ENCODE assay signal across 8 cellular contexts in the genomic region with DNA sequence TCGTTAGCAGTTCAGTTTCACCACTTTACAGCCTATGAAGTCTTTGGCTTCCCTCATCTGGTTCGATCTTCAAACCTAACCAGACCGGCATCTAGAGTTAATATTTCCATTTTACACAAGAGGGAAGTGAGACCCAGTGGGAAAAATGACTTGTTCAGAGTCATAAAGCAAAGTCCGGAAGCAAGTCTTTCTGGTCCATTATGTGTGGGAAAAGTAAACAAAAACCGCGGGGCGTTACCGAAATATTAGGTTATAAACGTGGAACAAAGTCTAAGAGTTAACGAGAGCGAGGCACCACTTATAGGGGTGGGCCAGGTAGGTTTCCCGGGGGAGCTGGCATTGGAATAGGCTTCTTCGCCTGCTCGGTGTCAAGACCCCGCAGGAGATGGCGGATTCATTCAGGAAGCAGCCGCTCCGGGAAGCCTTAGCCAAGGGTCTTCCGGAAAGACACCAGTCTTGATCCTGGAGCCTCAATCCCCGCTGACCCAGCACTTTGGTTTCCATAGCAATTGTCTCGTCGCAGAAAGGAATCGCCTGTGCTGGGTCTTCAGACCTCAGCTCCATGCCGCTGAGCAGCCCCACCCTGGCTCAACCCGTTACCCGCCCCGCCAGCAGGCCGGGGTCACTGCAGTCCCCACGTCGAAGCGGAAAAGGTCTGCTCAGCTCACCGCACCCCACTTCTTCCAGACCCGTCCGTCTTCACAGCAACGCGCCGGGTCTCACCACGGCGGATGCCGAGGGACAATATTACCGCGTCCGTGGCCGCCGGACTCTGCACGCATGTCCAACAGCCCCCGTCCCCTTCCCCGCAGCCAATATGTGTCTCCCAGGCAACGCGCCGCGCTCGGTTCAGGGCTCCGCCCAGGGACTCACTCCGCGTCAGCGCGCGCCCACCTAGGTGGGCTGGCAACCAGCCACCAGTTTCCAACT. TPM values are rescaled to one million over a fixed set of nuclear protein-coding genes. Genes with fewer than 3 reads are reported as not detected.
DNase-seq lines count a peak whose midpoint lies in the region; ATAC-seq, FAIRE-seq and TF ChIP-seq lines count a peak whose summit lies in the region.

A gene (plus strand): TSS at position 872 of the 930 bp plus-strand sequence. CDS start 82 bp downstream, outside the sequence.

- peak within 1 kb of the TSS; percentile 59 for H3K4me3 ChIP-seq in CD4-positive, CD25-positive, alpha-beta regulatory T cell (ENCODE audit: low read depth, low read length)
- H3K4me3 ChIP-seq in choroid plexus epithelial cell (ENCODE audit: low read depth, low read length) (peak within 1 kb of the TSS; percentile 75), HepG2 (replicated peaks in 1 of 3; ENCODE audit: insufficient read depth in 1 of 3, low read depth in 2 of 3, low read length in 3 of 3) (no peak within 1 kb of the TSS; a peak in 1 of 6 replicates)

- peak in 1 of 3 donors; percentile 19 for DNase-seq in CD4-positive, CD25-positive, alpha-beta regulatory T cell
- DNase-seq in HCEC 1CT (peak; percentile 12), SW480 (ENCODE audit: low spot score) (peak; percentile 64), choroid plexus epithelial cell (ENCODE audit: low read depth) (peak; percentile 22), HepG2 (ENCODE audit: low spot score) (peak; percentile 47), NCI-H1436 (lab: John Stamatoyannopoulos, UW) (no peak), inferior parietal cortex (ENCODE audit: extremely low spot score) (no peak)
- peak; percentile 20 to 27 for DNase-seq in stimulated activated naive CD8-positive, alpha-beta T cell treated with anti-CD3 and anti-CD28 coated beads, Interleukin-15, amount 100 ng/mL, for 72 hours

- no peaks in the 10 kb centered on the region for H3K36me3 ChIP-seq in CD4-positive, CD25-positive, alpha-beta regulatory T cell (ENCODE audit: control insufficient read depth, insufficient read depth, low read length)
- no peaks in the 10 kb centered on the region for H3K36me3 ChIP-seq in HepG2 (replicated peaks in 1 of 2; ENCODE audit: control insufficient read depth in 1 of 2, insufficient read depth in 2 of 2, low read length in 2 of 2)

- no peaks in the 10 kb centered on the region for H3K79me2 ChIP-seq in HepG2 (ENCODE audit: insufficient read depth, low read length)

- peaks cover 10 to 25% (median 18%) of the 10 kb centered on the region in 4 donors for H3K4me1 Mint-ChIP-seq in CD4-positive, CD25-positive, alpha-beta regulatory T cell
- peaks cover 26% of the 10 kb centered on the region for H3K4me1 Mint-ChIP-seq in stimulated activated naive CD8-positive, alpha-beta T cell treated with anti-CD3 and anti-CD28 coated beads, Interleukin-15, amount 100 ng/mL, for 72 hours

- H3K27ac Mint-ChIP-seq in CD4-positive, CD25-positive, alpha-beta regulatory T cell = peak within 1 kb of the TSS; percentile 21 to 81 (median 59)
- peak within 1 kb of the TSS; percentile 28 to 55 for H3K27ac Mint-ChIP-seq in stimulated activated naive CD8-positive, alpha-beta T cell treated with anti-CD3 and anti-CD28 coated beads, Interleukin-15, amount 100 ng/mL, for 72 hours

- H3K4me1 ChIP-seq in CD4-positive, CD25-positive, alpha-beta regulatory T cell (ENCODE audit: control insufficient read depth, insufficient read depth, low read length, poor library complexity, severe bottlenecking) = peaks cover 16% of the 10 kb centered on the region
- H3K4me1 ChIP-seq in HepG2 (ENCODE audit: insufficient read depth, low read length) = peaks cover 15% of the 10 kb centered on the region; the same call in 1 of the 2 replicates

- no peaks in the 10 kb centered on the region for H3K36me3 Mint-ChIP-seq in CD4-positive, CD25-positive, alpha-beta regulatory T cell

- FAIRE-seq in HepG2 (lab: Jason Lieb, UNC) = no peak

- H3K27me3 ChIP-seq in CD4-positive, CD25-positive, alpha-beta regulatory T cell (ENCODE audit: control insufficient read depth, insufficient read depth, low read length) = peaks cover 7% of the 10 kb centered on the region
- H3K27me3 ChIP-seq in HepG2 (ENCODE audit: control insufficient read depth in 1 of 2, insufficient read depth in 2 of 2, low read length in 2 of 2) = no peaks in the 10 kb centered on the region

- no peak for ATAC-seq in CD4-positive, CD25-positive, alpha-beta regulatory T cell (ENCODE audit: low read depth in 2 of 2)
- no peak for ATAC-seq in HepG2
- peak; percentile 52 for ATAC-seq in stimulated activated naive CD8-positive, alpha-beta T cell treated with anti-CD3 and anti-CD28 coated beads, Interleukin-15, amount 100 ng/mL, for 72 hours

- no peaks in the 10 kb centered on the region for H3K9me3 ChIP-seq in CD4-positive, CD25-positive, alpha-beta regulatory T cell (ENCODE audit: control insufficient read depth in 2 of 2, low read length in 2 of 2)
- peaks cover 6% of the 10 kb centered on the region; the same call in 1 of the 2 replicates for H3K9me3 ChIP-seq in HepG2 (ENCODE audit: low read length)

- in situ Hi-C loops in HepG2 (cut with HindIII; ENCODE audit: extremely low pct_ligation_motif_present, low pct_unique_long_range_greater_than_20kb) = loop anchor here (5.0 kb wide), 1 partner anchor 71 kb away; a partner anchor contains a TSS

- peak within 1 kb of the TSS; percentile 74 to 91 (median 86) for H3K4me3 Mint-ChIP-seq in CD4-positive, CD25-positive, alpha-beta regulatory T cell
- peak within 1 kb of the TSS; percentile 83 to 88 for H3K4me3 Mint-ChIP-seq in stimulated activated naive CD8-positive, alpha-beta T cell treated with anti-CD3 and anti-CD28 coated beads, Interleukin-15, amount 100 ng/mL, for 72 hours

- no peak for TF ChIP-seq CTCF in choroid plexus epithelial cell (conservative IDR thresholded peaks at IDR 0.05; ENCODE audit: low read depth, low read length)
- no peak for TF ChIP-seq CTCF in HepG2 (CRISPR knock-in tag; IDR thresholded peaks at IDR 0.05)

- H3K4me2 ChIP-seq in HepG2 (ENCODE audit: low read depth, low read length) = peak within 1 kb of the TSS; percentile 46

- H4K20me1 ChIP-seq in HepG2 (ENCODE audit: insufficient read depth, low read length) = no peaks in the 10 kb centered on the region

- H3K27ac ChIP-seq in CD4-positive, CD25-positive, alpha-beta regulatory T cell (ENCODE audit: insufficient read depth, low read length, poor library complexity, severe bottlenecking) = no peak within 1 kb of the TSS
- H3K27ac ChIP-seq in HepG2 (ENCODE audit: extremely low read length, insufficient read depth, low read length) = no peak within 1 kb of the TSS

- H2AFZ ChIP-seq in HepG2 (ENCODE audit: low read length) = peak within 1 kb of the TSS; percentile 1

- POLR2A ChIA-PET in HepG2 (lab: Yijun Ruan, JAX) = interaction anchor here (0.5 kb wide), 1 partner anchor 266 kb away, joined by 3 read pairs; no protein-coding TSS in a partner anchor

- CTCF ChIA-PET in HepG2 (lab: Yijun Ruan, JAX; ENCODE audit: low intra/inter-chr PET ratio, low total read pairs) = interaction anchor here (2.5 to 3.5 kb wide), 2 partner anchors 47 to 73 kb away, joined by 8 to 54 read pairs; a partner anchor contains a TSS

- TF ChIP-seq RAD21 in HepG2 (CRISPR knock-in tag; IDR thresholded peaks at IDR 0.05) = no peak

- TF ChIP-seq POLR2A in HepG2 (IDR thresholded peaks at IDR 0.05; ENCODE audit: insufficient read depth in 1 of 2, low read depth in 2 of 2, low read length in 2 of 2) = no peak

- no peak within 1 kb of the TSS for H3K9ac ChIP-seq in HepG2 (ENCODE audit: insufficient read depth, low read depth, low read length)

- 65% methylated on average over 49 of the region's 59 CpGs for WGBS in HepG2 (ENCODE audit: low lambda C conversion rate)

- H3K27me3 Mint-ChIP-seq in CD4-positive, CD25-positive, alpha-beta regulatory T cell = peaks cover 39% of the 10 kb centered on the region
- H3K27me3 Mint-ChIP-seq in stimulated activated naive CD8-positive, alpha-beta T cell treated with anti-CD3 and anti-CD28 coated beads, Interleukin-15, amount 100 ng/mL, for 72 hours = peaks cover 63% of the 10 kb centered on the region

- intact Hi-C loops in HepG2 (cut with micrococcal nuclease; ENCODE audit: unreplicated experiment) = no loop called here

- H3K9me3 Mint-ChIP-seq in CD4-positive, CD25-positive, alpha-beta regulatory T cell = peaks cover 0 to 4% (median 0%) of the 10 kb centered on the region in 7 donors
- peaks cover 0 to under 1% of the 10 kb centered on the region in 2 donors for H3K9me3 Mint-ChIP-seq in stimulated activated naive CD8-positive, alpha-beta T cell treated with anti-CD3 and anti-CD28 coated beads, Interleukin-15, amount 100 ng/mL, for 72 hours

- no peak for TF ChIP-seq EP300 in HepG2 (IDR thresholded peaks at IDR 0.05; ENCODE audit: low read depth in 2 of 2, low read length in 2 of 2)
- TF ChIP-seq EP300 in HepG2 (CRISPR knock-in tag; IDR thresholded peaks at IDR 0.05; ENCODE audit: borderline replicate concordance) = no peak

- no TSS peak for BruUV-seq in HepG2 (replicated peaks; lab: Mats Ljungman, UMichigan)

RNA-seq across cellular contexts. Expression of the gene that starts here (rescaled TPM):
- total RNA-seq in CD4-positive, CD25-positive, alpha-beta regulatory T cell = not detected
- not detected for polyA plus RNA-seq in CD4-positive, CD25-positive, alpha-beta regulatory T cell
- total RNA-seq in HepG2 (2016; rRNA removed; fragmentation: Illumina TruSeq; extraction: Trizol) = not detected in 2 replicates
- not detected in 2 replicates for total RNA-seq in HepG2 (2016; cell fraction: cytosol; rRNA removed; fragmentation: Illumina TruSeq; extraction: Trizol; ENCODE audit: low read depth)
- total RNA-seq in HepG2 (2016; cell fraction: insoluble cytoplasmic fraction; rRNA removed; fragmentation: Illumina TruSeq; extraction: Trizol) = not detected in 2 replicates
- not detected in 2 replicates for total RNA-seq in HepG2 (2016; cell fraction: membrane; rRNA removed; fragmentation: Illumina TruSeq; extraction: Trizol)
- not detected in 2 replicates for total RNA-seq in HepG2 (2016; cell fraction: nucleus; rRNA removed; fragmentation: Illumina TruSeq; extraction: Trizol)
- not detected in 2 replicates for polyA plus RNA-seq in HepG2 (2011; rRNA removed)
- not detected in 2 replicates for polyA plus RNA-seq in HepG2 (2011; cell fraction: cytosol; rRNA removed)
- polyA plus RNA-seq in HepG2 (2011; cell fraction: nucleus; rRNA removed) = not detected in 2 replicates
- polyA plus RNA-seq in HepG2 (2012) = not detected in 2 replicates
- polyA plus RNA-seq in HepG2 (2016; cell fraction: cytosol; fragmentation: Illumina TruSeq; extraction: Trizol; ENCODE audit: low read depth) = not detected in 2 replicates
- not detected in 2 replicates for polyA plus RNA-seq in HepG2 (2016; cell fraction: insoluble cytoplasmic fraction; fragmentation: Illumina TruSeq; extraction: Trizol; ENCODE audit: low read depth)
- polyA plus RNA-seq in HepG2 (2016; cell fraction: membrane; fragmentation: Illumina TruSeq; extraction: Trizol; ENCODE audit: low read depth) = not detected in 2 replicates
- polyA plus RNA-seq in HepG2 (2016; cell fraction: nucleus; fragmentation: Illumina TruSeq; extraction: Trizol; ENCODE audit: insufficient read depth, low read depth) = not detected in 2 replicates
- not detected in 2 replicates for polyA minus RNA-seq in HepG2 (2011; rRNA and poly(A)+ RNA removed; ENCODE audit: low replicate concordance)
- not detected in 2 replicates for polyA minus RNA-seq in HepG2 (2011; cell fraction: cytosol; rRNA and poly(A)+ RNA removed)
- not detected in 2 replicates for polyA minus RNA-seq in HepG2 (2011; cell fraction: nucleus; rRNA and poly(A)+ RNA removed)

Comparison
In these comparisons a context has a peak if more than half of its experiments do, and no peak if none do; other contexts are left out.
1. Peak in DNase-seq and H3K4me2 ChIP-seq in HepG2; RNA of the gene not detected or under 1 TPM.
2. DNase-seq: peak in HCEC 1CT (single experiment), SW480 (single experiment), choroid plexus epithelial cell (single experiment) and stimulated activated naive CD8-positive, alpha-beta T cell treated with anti-CD3 and anti-CD28 coated beads, Interleukin-15, amount 100 ng/mL, for 72 hours (2 of 2); none in NCI-H1436 (single experiment) and inferior parietal cortex (single experiment).
3. H3K4me3 ChIP-seq: peak in CD4-positive, CD25-positive, alpha-beta regulatory T cell (single experiment) and choroid plexus epithelial cell (single experiment); none in HepG2 (0 of 3).